Comparison of ENCODE assay signal across 34 cellular contexts in genomic region chr21:42110691-42111469, GRCh38. TPM values are rescaled to one million over a fixed set of nuclear protein-coding genes. Genes with fewer than 3 reads are reported as not detected.
"Had no signal": no experiment of that assay in that cellular context is flagged by ENCODE, and none has a peak within 500 bp of the region (broad histone marks: within the 10 kb centered on the region; RNA-seq: fewer than 3 reads in every experiment).

No MANE protein-coding gene starts in this region.

- H3K9me3 Mint-ChIP-seq: activated B cell treated with CpG ODN at 0.5 μM for 24 hours; activated CD4-positive, alpha-beta memory T cell treated with anti-CD3 and anti-CD28 coated beads for 36 hours; activated naive CD4-positive, alpha-beta T cell treated with anti-CD3 and anti-CD28 coated beads, Interleukin-2, amount 10 ng/mL, durations not matched to agents 7 days and 5 days; activated T-cell treated with anti-CD3 and anti-CD28 coated beads, Interleukin-2, amount 50 U/mL, for 4 hours; activated T-helper 1 cell treated with anti-CD3 and anti-CD28 coated beads, Interleukin-12 subunit alpha, Interleukin-12 subunit beta, Interleukin-2, Interleukin-4 antibody, amounts not matched to agents 30 ng/mL and 10 ng/mL and 1 ng/mL, durations not matched to agents 14 hours and 24 hours and 36 hours; central memory CD8-positive, alpha-beta T cell; T-helper 1 cell treated with Interleukin-12 subunit alpha and Interleukin-12 subunit beta and Interleukin-4 antibody, amounts not matched to agents 30 μg/mL and 1 μg/mL, for 36 hours; T-helper 2 cell treated with Interferon-gamma antibody and Interleukin-4, amounts not matched to agents 5 μg/mL and 100 μg/mL, for 36 hours had no signal

- H3K4me2 ChIP-seq: SK-N-SH had no signal

- H3K4me3 Mint-ChIP-seq: activated B cell treated with CpG ODN at 0.5 μM for 24 hours; activated CD4-positive, alpha-beta memory T cell treated with anti-CD3 and anti-CD28 coated beads for 36 hours; activated naive CD4-positive, alpha-beta T cell treated with anti-CD3 and anti-CD28 coated beads, Interleukin-2, amount 10 ng/mL, durations not matched to agents 7 days and 5 days; activated naive CD8-positive, alpha-beta T cell; activated T-cell treated with anti-CD3 and anti-CD28 coated beads, Interleukin-2, amount 50 U/mL, for 4 hours; activated T-helper 1 cell treated with anti-CD3 and anti-CD28 coated beads, Interleukin-12 subunit alpha, Interleukin-12 subunit beta, Interleukin-2, Interleukin-4 antibody, amounts not matched to agents 30 ng/mL and 10 ng/mL and 1 ng/mL, durations not matched to agents 14 hours and 24 hours and 36 hours; central memory CD8-positive, alpha-beta T cell; T-helper 1 cell treated with Interleukin-12 subunit alpha and Interleukin-12 subunit beta and Interleukin-4 antibody, amounts not matched to agents 30 μg/mL and 1 μg/mL, for 36 hours; T-helper 2 cell treated with Interferon-gamma antibody and Interleukin-4, amounts not matched to agents 5 μg/mL and 100 μg/mL, for 36 hours had no signal

- DNase-seq: activated B cell treated with CpG ODN at 0.5 μM for 24 hours; activated CD4-positive, alpha-beta memory T cell treated with anti-CD3 and anti-CD28 coated beads for 36 hours; activated CD4-positive, alpha-beta T cell treated with anti-CD3 and anti-CD28 coated beads for 4 hours; activated CD4-positive, alpha-beta T cell treated with anti-CD3 and anti-CD28 coated beads, Interleukin-2, amount 50 U/mL, for 1 hour; activated CD4-positive, CD25-positive, alpha-beta regulatory T cell treated with anti-CD3 and anti-CD28 coated beads, Interleukin-2, amount 50 U/mL, for 72 hours; activated CD8-positive, alpha-beta memory T cell treated with anti-CD3 and anti-CD28 coated beads, Interleukin-2, amount 50 U/mL, for 4 hours; activated naive CD4-positive, alpha-beta T cell treated with anti-CD3 and anti-CD28 coated beads, Interleukin-2, amount 10 ng/mL, durations not matched to agents 7 days and 5 days; activated T-cell treated with anti-CD3 and anti-CD28 coated beads for 4 hours; activated T-cell treated with anti-CD3 and anti-CD28 coated beads, Interleukin-2, amount 50 U/mL, for 4 hours; amygdala; Kasumi-1; KG1; MM.1S; MV-4-11; NCI-H1092; NCI-H1417; NCI-H146; NCI-H187 treated with DMSO at 0.1 percent for 48 hours; NCI-H2081; NCI-H345; NCI-H524 treated with DMSO at 0.1 percent for 48 hours; SHP77; SK-N-SH had no signal

- H3K27me3 Mint-ChIP-seq: activated B cell treated with CpG ODN at 0.5 μM for 24 hours; activated naive CD8-positive, alpha-beta T cell had no signal

- H3K27me3 ChIP-seq: ascending aorta, cardiac muscle cell, SJSA1 had no signal

- H3K4me3 ChIP-seq: ascending aorta, cardiac muscle cell, SJSA1 had no signal

- H3K36me3 ChIP-seq: ascending aorta, cardiac muscle cell, SJSA1 had no signal

- H3K27ac ChIP-seq: ascending aorta, cardiac muscle cell, SJSA1 had no signal

- H3K9ac ChIP-seq: SK-N-SH had no signal

- H3K4me1 ChIP-seq: ascending aorta had no signal

- H3K4me1 Mint-ChIP-seq: central memory CD8-positive, alpha-beta T cell had no signal

- H3K9me3 ChIP-seq: ascending aorta, SJSA1, SK-N-SH had no signal

- H3K36me3 Mint-ChIP-seq: activated CD4-positive, alpha-beta memory T cell treated with anti-CD3 and anti-CD28 coated beads for 36 hours; activated naive CD4-positive, alpha-beta T cell treated with anti-CD3 and anti-CD28 coated beads, Interleukin-2, amount 10 ng/mL, durations not matched to agents 7 days and 5 days; activated naive CD8-positive, alpha-beta T cell had no signal

- H3K27ac Mint-ChIP-seq: activated B cell treated with CpG ODN at 0.5 μM for 24 hours; activated CD4-positive, alpha-beta memory T cell treated with anti-CD3 and anti-CD28 coated beads for 36 hours; activated naive CD4-positive, alpha-beta T cell treated with anti-CD3 and anti-CD28 coated beads, Interleukin-2, amount 10 ng/mL, durations not matched to agents 7 days and 5 days; activated naive CD8-positive, alpha-beta T cell; activated T-helper 1 cell treated with anti-CD3 and anti-CD28 coated beads, Interleukin-12 subunit alpha, Interleukin-12 subunit beta, Interleukin-2, Interleukin-4 antibody, amounts not matched to agents 30 ng/mL and 10 ng/mL and 1 ng/mL, durations not matched to agents 14 hours and 24 hours and 36 hours; T-helper 1 cell treated with Interleukin-12 subunit alpha and Interleukin-12 subunit beta and Interleukin-4 antibody, amounts not matched to agents 30 μg/mL and 1 μg/mL, for 36 hours; T-helper 2 cell treated with Interferon-gamma antibody and Interleukin-4, amounts not matched to agents 5 μg/mL and 100 μg/mL, for 36 hours had no signal

RNA-seq across cellular contexts. Expression of gene UMODL1, which starts 39.8 kb away (rescaled TPM):
- total RNA-seq: activated CD4-positive, alpha-beta memory T cell treated with anti-CD3 and anti-CD28 coated beads for 36 hours; activated T-cell treated with anti-CD3 and anti-CD28 coated beads, Interleukin-2, amount 50 U/mL, for 4 hours; activated T-helper 1 cell treated with anti-CD3 and anti-CD28 coated beads, Interleukin-12 subunit alpha, Interleukin-12 subunit beta, Interleukin-2, Interleukin-4 antibody, amounts not matched to agents 30 ng/mL and 10 ng/mL and 1 ng/mL, durations not matched to agents 14 hours and 24 hours and 36 hours; ascending aorta; cardiac muscle cell; NCI-H460; RPMI7951; SJSA1 had no signal
- polyA plus RNA-seq: adipose tissue, cardiac muscle cell, SK-N-SH had no signal
